10 cellular contexts compared by ENCODE assay signal in the genomic region with DNA sequence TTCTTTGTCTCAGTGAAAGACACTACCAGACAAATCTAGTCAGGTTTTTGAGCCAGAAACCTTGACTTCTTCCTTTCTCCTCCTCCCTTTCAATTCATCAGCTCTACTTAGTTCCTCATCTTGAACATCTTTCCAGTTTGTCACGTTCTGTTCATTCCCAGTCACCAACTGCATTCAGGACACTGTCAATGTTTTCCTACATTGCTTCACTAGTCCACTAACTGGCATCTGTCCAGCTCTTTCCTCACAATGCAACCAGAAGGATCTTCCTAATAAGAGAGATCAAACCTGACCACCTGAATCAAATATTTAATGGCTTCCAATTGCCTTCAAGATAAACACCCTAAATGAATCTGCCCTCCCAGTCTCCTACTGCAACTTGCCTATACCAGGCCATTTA. TPM values are rescaled to one million over a fixed set of nuclear protein-coding genes. Genes with fewer than 3 reads are reported as not detected.
DNase-seq lines count a peak whose midpoint lies in the region; ATAC-seq and TF ChIP-seq lines count a peak whose summit lies in the region.
"Had no signal": no experiment of that assay in that cellular context is flagged by ENCODE, and none has a peak within 500 bp of the region (broad histone marks: within the 10 kb centered on the region; RNA-seq: fewer than 3 reads in every experiment).

No MANE protein-coding gene starts in this region.

- peak; percentile 28 for DNase-seq in COLO668 (lab: John Stamatoyannopoulos, UW; ENCODE audit: unreplicated experiment)
- DNase-seq in NCI-H748 (lab: John Stamatoyannopoulos, UW; ENCODE audit: unreplicated experiment), result peak; percentile 88
- DNase-seq in fibroblast of gingiva (ENCODE audit: low read depth), result peak; percentile 43
- no peak for DNase-seq in central memory CD4-positive, alpha-beta T cell
- no peak for DNase-seq in activated CD4-positive, alpha-beta T cell treated with anti-CD3 and anti-CD28 coated beads, Interleukin-2, amount 10 ng/mL, durations not matched to agents 24 days and 14 days
- DNase-seq in activated CD8-positive, alpha-beta memory T cell treated with anti-CD3 and anti-CD28 coated beads, Interleukin-2, amount 50 U/mL, for 48 hours, result no peak
- no peak for DNase-seq in activated CD4-positive, alpha-beta T cell treated with anti-CD3 and anti-CD28 coated beads for 36 hours
- DNase-seq: stimulated activated naive CD8-positive, alpha-beta T cell treated with anti-CD3 and anti-CD28 coated beads, Interleukin-15, Interleukin-2, amounts not matched to agents 100 U/mL and 50 U/mL, for 24 hours; T1000 had no signal

- no peak overlapping the region for H3K4me3 Mint-ChIP-seq in nephron
- H3K4me3 Mint-ChIP-seq in activated CD4-positive, alpha-beta T cell treated with anti-CD3 and anti-CD28 coated beads, Interleukin-2, amount 10 ng/mL, durations not matched to agents 24 days and 14 days, result no peak overlapping the region
- no peak overlapping the region for H3K4me3 Mint-ChIP-seq in activated CD4-positive, alpha-beta T cell treated with anti-CD3 and anti-CD28 coated beads for 36 hours

- no peak for TF ChIP-seq CTCF in nephron (IDR thresholded peaks at IDR 0.05; ENCODE audit: unreplicated experiment in 3 of 3)

- CTCF ChIA-PET in activated CD4-positive, alpha-beta T cell treated with anti-CD3 and anti-CD28 coated beads for 36 hours (lab: Charles Lee), result no interaction called here

- H3K9me3 Mint-ChIP-seq in nephron, result no peaks in the 10 kb centered on the region
- H3K9me3 Mint-ChIP-seq in activated CD4-positive, alpha-beta T cell treated with anti-CD3 and anti-CD28 coated beads, Interleukin-2, amount 10 ng/mL, durations not matched to agents 24 days and 14 days, result no peaks in the 10 kb centered on the region
- H3K9me3 Mint-ChIP-seq in activated CD4-positive, alpha-beta T cell treated with anti-CD3 and anti-CD28 coated beads for 36 hours (ENCODE audit: low read depth), result no peaks in the 10 kb centered on the region

- peaks cover 43% of the 10 kb centered on the region for H3K4me1 Mint-ChIP-seq in nephron
- H3K4me1 Mint-ChIP-seq in activated CD4-positive, alpha-beta T cell treated with anti-CD3 and anti-CD28 coated beads, Interleukin-2, amount 10 ng/mL, durations not matched to agents 24 days and 14 days, result no peaks in the 10 kb centered on the region
- H3K4me1 Mint-ChIP-seq in activated CD4-positive, alpha-beta T cell treated with anti-CD3 and anti-CD28 coated beads for 36 hours, result no peaks in the 10 kb centered on the region

- H3K27me3 Mint-ChIP-seq in nephron (ENCODE audit: low read depth), result no peaks in the 10 kb centered on the region
- H3K27me3 Mint-ChIP-seq in activated CD4-positive, alpha-beta T cell treated with anti-CD3 and anti-CD28 coated beads, Interleukin-2, amount 10 ng/mL, durations not matched to agents 24 days and 14 days, result peaks cover 11% of the 10 kb centered on the region
- peaks cover 10% of the 10 kb centered on the region for H3K27me3 Mint-ChIP-seq in activated CD4-positive, alpha-beta T cell treated with anti-CD3 and anti-CD28 coated beads for 36 hours

- H3K27ac Mint-ChIP-seq in nephron, result peak overlapping the region in 2 of 3 experiments; percentile 28 to 51
- no peak overlapping the region for H3K27ac Mint-ChIP-seq in activated CD4-positive, alpha-beta T cell treated with anti-CD3 and anti-CD28 coated beads, Interleukin-2, amount 10 ng/mL, durations not matched to agents 24 days and 14 days
- H3K27ac Mint-ChIP-seq in activated CD4-positive, alpha-beta T cell treated with anti-CD3 and anti-CD28 coated beads for 36 hours, result no peak overlapping the region

- H3K36me3 Mint-ChIP-seq in nephron (ENCODE audit: low read depth), result no peaks in the 10 kb centered on the region
- H3K36me3 Mint-ChIP-seq in activated CD4-positive, alpha-beta T cell treated with anti-CD3 and anti-CD28 coated beads, Interleukin-2, amount 10 ng/mL, durations not matched to agents 24 days and 14 days (ENCODE audit: low read depth), result no peaks in the 10 kb centered on the region
- no peaks in the 10 kb centered on the region for H3K36me3 Mint-ChIP-seq in activated CD4-positive, alpha-beta T cell treated with anti-CD3 and anti-CD28 coated beads for 36 hours (ENCODE audit: low read depth)

- POLR2A ChIA-PET in activated CD4-positive, alpha-beta T cell treated with anti-CD3 and anti-CD28 coated beads for 36 hours (lab: Charles Lee), result no interaction called here

- ATAC-seq in activated CD4-positive, alpha-beta T cell treated with anti-CD3 and anti-CD28 coated beads for 36 hours, result no peak
- ATAC-seq: stimulated activated naive CD8-positive, alpha-beta T cell treated with anti-CD3 and anti-CD28 coated beads, Interleukin-15, Interleukin-2, amounts not matched to agents 100 U/mL and 50 U/mL, for 24 hours had no signal

- intact Hi-C loops in activated CD4-positive, alpha-beta T cell treated with anti-CD3 and anti-CD28 coated beads, Interleukin-2, amount 10 ng/mL, durations not matched to agents 24 days and 14 days (cut with micrococcal nuclease), result no loop called here
- intact Hi-C loops in activated CD4-positive, alpha-beta T cell treated with anti-CD3 and anti-CD28 coated beads for 36 hours (cut with DNase I, micrococcal nuclease), result no loop called here

RNA-seq across cellular contexts. Expression of a gene that starts 52.5 kb away (rescaled TPM):
- total RNA-seq in activated CD4-positive, alpha-beta T cell treated with anti-CD3 and anti-CD28 coated beads, Interleukin-2, amount 10 ng/mL, durations not matched to agents 24 days and 14 days, result 0.14 and 0.16 TPM in 2 replicates
- under 1 TPM; 0.16 to 0.28 TPM for total RNA-seq in activated CD4-positive, alpha-beta T cell treated with anti-CD3 and anti-CD28 coated beads for 36 hours

Comparison
In these comparisons a context has a peak if more than half of its experiments do, and no peak if none do; other contexts are left out.
1. DNase-seq: peak in COLO668 (single experiment), NCI-H748 (single experiment) and fibroblast of gingiva (single experiment); none in central memory CD4-positive, alpha-beta T cell (single experiment), activated CD4-positive, alpha-beta T cell treated with anti-CD3 and anti-CD28 coated beads, Interleukin-2, amount 10 ng/mL, durations not matched to agents 24 days and 14 days (single experiment), activated CD8-positive, alpha-beta memory T cell treated with anti-CD3 and anti-CD28 coated beads, Interleukin-2, amount 50 U/mL, for 48 hours (single experiment) and activated CD4-positive, alpha-beta T cell treated with anti-CD3 and anti-CD28 coated beads for 36 hours (single experiment).
2. H3K27ac Mint-ChIP-seq: peak in nephron (2 of 3); none in activated CD4-positive, alpha-beta T cell treated with anti-CD3 and anti-CD28 coated beads, Interleukin-2, amount 10 ng/mL, durations not matched to agents 24 days and 14 days (single experiment) and activated CD4-positive, alpha-beta T cell treated with anti-CD3 and anti-CD28 coated beads for 36 hours (single experiment).